ENCODE assay signal across 8 cellular contexts in the genomic region with DNA sequence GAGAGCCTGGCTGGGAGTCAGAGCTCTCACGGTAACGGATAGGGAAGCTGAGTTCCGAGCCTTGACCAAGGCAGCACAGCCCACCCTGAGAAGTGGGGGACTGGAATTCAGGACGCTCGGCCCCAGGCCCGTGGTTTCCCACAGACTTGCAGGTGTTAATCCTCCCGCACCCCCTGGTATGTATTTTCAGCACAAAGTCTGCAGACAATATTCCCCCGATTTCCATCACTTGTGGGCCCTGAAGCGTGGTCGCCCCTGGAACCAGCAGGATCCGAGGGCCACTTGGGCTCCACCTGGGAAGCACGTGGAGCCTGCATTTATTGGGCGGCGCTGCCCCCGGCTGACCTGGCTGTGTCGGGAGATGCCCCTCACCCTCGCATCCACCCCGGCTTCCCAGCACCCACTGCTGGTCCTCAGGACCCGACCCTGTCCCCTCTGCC.
A peak's percentile ranks its signal among the peaks of the same experiment; 100 is the strongest.
DNase-seq lines count a peak whose midpoint lies in the region; ATAC-seq and TF ChIP-seq lines count a peak whose summit lies in the region.

No MANE protein-coding gene starts in this region.

- H3K4me3 ChIP-seq in iPS-20b (ENCODE audit: low read length) = peak overlapping the region; percentile 82

- intact Hi-C loops in activated CD4-positive, alpha-beta T cell treated with anti-CD3 and anti-CD28 coated beads, Interleukin-2, amount 10 ng/mL, durations not matched to agents 24 days and 14 days (cut with micrococcal nuclease) = loop anchor here (1.0 to 5.0 kb wide), 4 partner anchors 103 to 247 kb away; a partner anchor contains a TSS
- intact Hi-C loops in activated CD8-positive, alpha-beta T cell treated with anti-CD3 and anti-CD28 coated beads for 36 hours (cut with micrococcal nuclease) = loop anchor here (2.0 to 10.0 kb wide), 2 partner anchors 101 to 247 kb away; a partner anchor contains a TSS

- no peaks in the 10 kb centered on the region for H3K9me3 Mint-ChIP-seq in activated CD4-positive, alpha-beta T cell treated with anti-CD3 and anti-CD28 coated beads, Interleukin-2, amount 10 ng/mL, durations not matched to agents 24 days and 14 days
- H3K9me3 Mint-ChIP-seq in activated CD8-positive, alpha-beta T cell treated with anti-CD3 and anti-CD28 coated beads for 36 hours = no peaks in the 10 kb centered on the region

- no peaks in the 10 kb centered on the region for H3K4me1 ChIP-seq in iPS-20b (ENCODE audit: insufficient read depth, low read length)

- H3K27me3 Mint-ChIP-seq in activated CD4-positive, alpha-beta T cell treated with anti-CD3 and anti-CD28 coated beads, Interleukin-2, amount 10 ng/mL, durations not matched to agents 24 days and 14 days = no peaks in the 10 kb centered on the region
- H3K27me3 Mint-ChIP-seq in activated CD8-positive, alpha-beta T cell treated with anti-CD3 and anti-CD28 coated beads for 36 hours = no peaks in the 10 kb centered on the region

- peaks cover 10% of the 10 kb centered on the region; the same call in 1 of the 2 replicates for H3K27me3 ChIP-seq in iPS-20b (ENCODE audit: insufficient read depth, low read length)

- CTCF ChIA-PET in activated CD8-positive, alpha-beta T cell treated with anti-CD3 and anti-CD28 coated beads for 36 hours (lab: Charles Lee) = interaction anchor here (0.6 to 3.4 kb wide), 23 partner anchors 12 to 301 kb away, joined by 3 to 66 read pairs (median 5); a partner anchor contains a TSS

- H3K4me1 Mint-ChIP-seq in activated CD4-positive, alpha-beta T cell treated with anti-CD3 and anti-CD28 coated beads, Interleukin-2, amount 10 ng/mL, durations not matched to agents 24 days and 14 days = peaks cover 24% of the 10 kb centered on the region
- H3K4me1 Mint-ChIP-seq in activated CD8-positive, alpha-beta T cell treated with anti-CD3 and anti-CD28 coated beads for 36 hours (ENCODE audit: low read depth) = peaks cover 24% of the 10 kb centered on the region

- H3K27ac ChIP-seq in iPS-20b (ENCODE audit: low read length) (no peak overlapping the region), substantia nigra (ENCODE audit: low read depth, low read length, poor library complexity, severe bottlenecking) (peak overlapping the region; percentile 84)

- H3K9me3 ChIP-seq in iPS-20b (ENCODE audit: insufficient read depth, low read depth, low read length) = no peaks in the 10 kb centered on the region

- POLR2A ChIA-PET in activated CD8-positive, alpha-beta T cell treated with anti-CD3 and anti-CD28 coated beads for 36 hours (lab: Charles Lee) = interaction anchor here (1.5 kb wide), 1 partner anchor 26 kb away, joined by 3 read pairs; no protein-coding TSS in a partner anchor

- no peaks in the 10 kb centered on the region for H3K36me3 ChIP-seq in iPS-20b (ENCODE audit: insufficient read depth, low read depth, low read length)

- TF ChIP-seq CTCF in activated CD8-positive, alpha-beta T cell treated with anti-CD3 and anti-CD28 coated beads for 36 hours (IDR thresholded peaks at IDR 0.05) = peak; percentile 69

- no peak for ATAC-seq in activated CD8-positive, alpha-beta T cell treated with anti-CD3 and anti-CD28 coated beads for 36 hours
- no peak for ATAC-seq in GM21619 (IDR thresholded peaks at IDR 0.05; ENCODE audit: unreplicated experiment)

- DNase-seq in activated CD4-positive, alpha-beta T cell treated with anti-CD3 and anti-CD28 coated beads, Interleukin-2, amount 10 ng/mL, durations not matched to agents 24 days and 14 days = no peak
- no peak for DNase-seq in activated CD4-positive, alpha-beta T cell treated with anti-CD3 and anti-CD28 coated beads for 1 hour
- no peak for DNase-seq in activated CD8-positive, alpha-beta T cell treated with anti-CD3 and anti-CD28 coated beads for 36 hours
- DNase-seq in substantia nigra (lab: John Stamatoyannopoulos, UW) = no peak
- DNase-seq in activated CD8-positive, alpha-beta memory T cell treated with anti-CD3 and anti-CD28 coated beads, Interleukin-2, amount 50 U/mL, for 4 hours = no peak
- no peak for DNase-seq in kidney glomerular epithelial cell (lab: John Stamatoyannopoulos, UW)

- H3K27ac Mint-ChIP-seq in activated CD4-positive, alpha-beta T cell treated with anti-CD3 and anti-CD28 coated beads, Interleukin-2, amount 10 ng/mL, durations not matched to agents 24 days and 14 days = peak overlapping the region; percentile 81
- peak overlapping the region; percentile 67 for H3K27ac Mint-ChIP-seq in activated CD8-positive, alpha-beta T cell treated with anti-CD3 and anti-CD28 coated beads for 36 hours

- no peaks in the 10 kb centered on the region for H3K36me3 Mint-ChIP-seq in activated CD4-positive, alpha-beta T cell treated with anti-CD3 and anti-CD28 coated beads, Interleukin-2, amount 10 ng/mL, durations not matched to agents 24 days and 14 days (ENCODE audit: low read depth)
- peaks cover 3% of the 10 kb centered on the region for H3K36me3 Mint-ChIP-seq in activated CD8-positive, alpha-beta T cell treated with anti-CD3 and anti-CD28 coated beads for 36 hours (ENCODE audit: low read depth)

- peak overlapping the region; percentile 64; the same call in 1 of the 2 replicates for H3K9ac ChIP-seq in iPS-20b (ENCODE audit: low read depth, low read length)

- peak overlapping the region; percentile 91 for H3K4me3 Mint-ChIP-seq in activated CD4-positive, alpha-beta T cell treated with anti-CD3 and anti-CD28 coated beads, Interleukin-2, amount 10 ng/mL, durations not matched to agents 24 days and 14 days
- peak overlapping the region; percentile 78 for H3K4me3 Mint-ChIP-seq in activated CD8-positive, alpha-beta T cell treated with anti-CD3 and anti-CD28 coated beads for 36 hours
